Comparison of ENCODE assay signal across 1 cellular context in genomic region chr9:110370316-110370715, GRCh38.
TF ChIP-seq lines count a peak whose summit lies in the region.

No MANE protein-coding gene starts in this region.

TF ChIP-seq in HEK293, 187 proteins besides CTCF, POLR2A, EP300 and RAD21 (continued from another document and continues in another):
- TF ChIP-seq, protein P1, sequence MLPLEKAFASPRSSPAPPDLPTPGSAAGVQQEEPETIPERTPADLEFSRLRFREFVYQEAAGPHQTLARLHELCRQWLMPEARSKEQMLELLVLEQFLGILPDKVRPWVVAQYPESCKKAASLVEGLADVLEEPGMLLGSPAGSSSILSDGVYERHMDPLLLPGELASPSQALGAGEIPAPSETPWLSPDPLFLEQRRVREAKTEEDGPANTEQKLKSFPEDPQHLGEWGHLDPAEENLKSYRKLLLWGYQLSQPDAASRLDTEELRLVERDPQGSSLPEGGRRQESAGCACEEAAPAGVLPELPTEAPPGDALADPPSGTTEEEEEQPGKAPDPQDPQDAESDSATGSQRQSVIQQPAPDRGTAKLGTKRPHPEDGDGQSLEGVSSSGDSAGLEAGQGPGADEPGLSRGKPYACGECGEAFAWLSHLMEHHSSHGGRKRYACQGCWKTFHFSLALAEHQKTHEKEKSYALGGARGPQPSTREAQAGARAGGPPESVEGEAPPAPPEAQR (tag by site-specific recombination; IDR thresholded peaks at IDR 0.05), result no peak
- peak; percentile 94 for TF ChIP-seq ZNF366 (tag by site-specific recombination; conservative IDR thresholded peaks at IDR 0.05)
- TF ChIP-seq TRIM28 (IDR thresholded peaks at IDR 0.05; ENCODE audit: borderline replicate concordance, low read length), result no peak
- TF ChIP-seq, protein P2, sequence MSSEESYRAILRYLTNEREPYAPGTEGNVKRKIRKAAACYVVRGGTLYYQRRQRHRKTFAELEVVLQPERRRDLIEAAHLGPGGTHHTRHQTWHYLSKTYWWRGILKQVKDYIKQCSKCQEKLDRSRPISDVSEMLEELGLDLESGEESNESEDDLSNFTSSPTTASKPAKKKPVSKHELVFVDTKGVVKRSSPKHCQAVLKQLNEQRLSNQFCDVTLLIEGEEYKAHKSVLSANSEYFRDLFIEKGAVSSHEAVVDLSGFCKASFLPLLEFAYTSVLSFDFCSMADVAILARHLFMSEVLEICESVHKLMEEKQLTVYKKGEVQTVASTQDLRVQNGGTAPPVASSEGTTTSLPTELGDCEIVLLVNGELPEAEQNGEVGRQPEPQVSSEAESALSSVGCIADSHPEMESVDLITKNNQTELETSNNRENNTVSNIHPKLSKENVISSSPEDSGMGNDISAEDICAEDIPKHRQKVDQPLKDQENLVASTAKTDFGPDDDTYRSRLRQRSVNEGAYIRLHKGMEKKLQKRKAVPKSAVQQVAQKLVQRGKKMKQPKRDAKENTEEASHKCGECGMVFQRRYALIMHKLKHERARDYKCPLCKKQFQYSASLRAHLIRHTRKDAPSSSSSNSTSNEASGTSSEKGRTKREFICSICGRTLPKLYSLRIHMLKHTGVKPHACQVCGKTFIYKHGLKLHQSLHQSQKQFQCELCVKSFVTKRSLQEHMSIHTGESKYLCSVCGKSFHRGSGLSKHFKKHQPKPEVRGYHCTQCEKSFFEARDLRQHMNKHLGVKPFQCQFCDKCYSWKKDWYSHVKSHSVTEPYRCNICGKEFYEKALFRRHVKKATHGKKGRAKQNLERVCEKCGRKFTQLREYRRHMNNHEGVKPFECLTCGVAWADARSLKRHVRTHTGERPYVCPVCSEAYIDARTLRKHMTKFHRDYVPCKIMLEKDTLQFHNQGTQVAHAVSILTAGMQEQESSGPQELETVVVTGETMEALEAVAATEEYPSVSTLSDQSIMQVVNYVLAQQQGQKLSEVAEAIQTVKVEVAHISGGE (tag by site-specific recombination; conservative IDR thresholded peaks at IDR 0.05; ENCODE audit: low read depth), result no peak
- peak; percentile 52; the same call in 1 of the 2 replicates for TF ChIP-seq ZSCAN4 (tag by site-specific recombination; IDR thresholded peaks at IDR 0.05)
- no peak for TF ChIP-seq ZNF157 (tag by site-specific recombination; IDR thresholded peaks at IDR 0.05)
- TF ChIP-seq ZNF585B (tag by site-specific recombination; IDR thresholded peaks at IDR 0.05), result no peak
- no peak for TF ChIP-seq ZNF423 (tag by site-specific recombination; IDR thresholded peaks at IDR 0.05)
- no peak for TF ChIP-seq ZNF776 (tag by site-specific recombination; IDR thresholded peaks at IDR 0.05; ENCODE audit: borderline replicate concordance)
- peak; percentile 60; the same call in 1 of the 2 replicates for TF ChIP-seq TCF7L2 (IDR thresholded peaks at IDR 0.05; ENCODE audit: borderline replicate concordance, low read depth, low read length)
- TF ChIP-seq PRDM1 (tag by site-specific recombination; IDR thresholded peaks at IDR 0.05), result no peak
- TF ChIP-seq GLI4 (tag by site-specific recombination; IDR thresholded peaks at IDR 0.05), result no peak
- TF ChIP-seq ZNF768 (tag by site-specific recombination; IDR thresholded peaks at IDR 0.05), result no peak
- no peak for TF ChIP-seq ZNF239 (tag by site-specific recombination; IDR thresholded peaks at IDR 0.05)
- no peak for TF ChIP-seq ZFP41 (tag by site-specific recombination; IDR thresholded peaks at IDR 0.05; ENCODE audit: borderline replicate concordance)
- TF ChIP-seq ZNF114 (tag by site-specific recombination; IDR thresholded peaks at IDR 0.05), result no peak
- TF ChIP-seq KLF7 (tag by site-specific recombination; IDR thresholded peaks at IDR 0.05; ENCODE audit: borderline replicate concordance), result no peak
- TF ChIP-seq, protein P3, sequence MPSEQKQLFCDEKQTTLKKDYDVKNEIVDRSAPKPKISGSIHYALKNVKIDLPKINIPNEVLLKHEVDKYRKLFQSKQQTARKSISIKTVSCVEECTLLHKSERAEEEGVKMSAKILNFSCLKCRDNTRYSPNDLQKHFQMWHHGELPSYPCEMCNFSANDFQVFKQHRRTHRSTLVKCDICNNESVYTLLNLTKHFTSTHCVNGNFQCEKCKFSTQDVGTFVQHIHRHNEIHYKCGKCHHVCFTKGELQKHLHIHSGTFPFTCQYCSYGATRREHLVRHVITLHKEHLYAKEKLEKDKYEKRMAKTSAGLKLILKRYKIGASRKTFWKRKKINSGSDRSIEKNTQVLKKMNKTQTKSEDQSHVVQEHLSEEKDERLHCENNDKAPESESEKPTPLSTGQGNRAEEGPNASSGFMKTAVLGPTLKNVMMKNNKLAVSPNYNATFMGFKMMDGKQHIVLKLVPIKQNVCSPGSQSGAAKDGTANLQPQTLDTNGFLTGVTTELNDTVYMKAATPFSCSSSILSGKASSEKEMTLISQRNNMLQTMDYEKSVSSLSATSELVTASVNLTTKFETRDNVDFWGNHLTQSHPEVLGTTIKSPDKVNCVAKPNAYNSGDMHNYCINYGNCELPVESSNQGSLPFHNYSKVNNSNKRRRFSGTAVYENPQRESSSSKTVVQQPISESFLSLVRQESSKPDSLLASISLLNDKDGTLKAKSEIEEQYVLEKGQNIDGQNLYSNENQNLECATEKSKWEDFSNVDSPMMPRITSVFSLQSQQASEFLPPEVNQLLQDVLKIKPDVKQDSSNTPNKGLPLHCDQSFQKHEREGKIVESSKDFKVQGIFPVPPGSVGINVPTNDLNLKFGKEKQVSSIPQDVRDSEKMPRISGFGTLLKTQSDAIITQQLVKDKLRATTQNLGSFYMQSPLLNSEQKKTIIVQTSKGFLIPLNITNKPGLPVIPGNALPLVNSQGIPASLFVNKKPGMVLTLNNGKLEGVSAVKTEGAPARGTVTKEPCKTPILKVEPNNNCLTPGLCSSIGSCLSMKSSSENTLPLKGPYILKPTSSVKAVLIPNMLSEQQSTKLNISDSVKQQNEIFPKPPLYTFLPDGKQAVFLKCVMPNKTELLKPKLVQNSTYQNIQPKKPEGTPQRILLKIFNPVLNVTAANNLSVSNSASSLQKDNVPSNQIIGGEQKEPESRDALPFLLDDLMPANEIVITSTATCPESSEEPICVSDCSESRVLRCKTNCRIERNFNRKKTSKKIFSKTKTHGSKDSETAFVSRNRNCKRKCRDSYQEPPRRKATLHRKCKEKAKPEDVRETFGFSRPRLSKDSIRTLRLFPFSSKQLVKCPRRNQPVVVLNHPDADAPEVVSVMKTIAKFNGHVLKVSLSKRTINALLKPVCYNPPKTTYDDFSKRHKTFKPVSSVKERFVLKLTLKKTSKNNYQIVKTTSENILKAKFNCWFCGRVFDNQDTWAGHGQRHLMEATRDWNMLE (tag by site-specific recombination; conservative IDR thresholded peaks at IDR 0.05; ENCODE audit: low read depth), result peak; percentile 47; the same call in 1 of the 2 replicates
- TF ChIP-seq, protein P4, sequence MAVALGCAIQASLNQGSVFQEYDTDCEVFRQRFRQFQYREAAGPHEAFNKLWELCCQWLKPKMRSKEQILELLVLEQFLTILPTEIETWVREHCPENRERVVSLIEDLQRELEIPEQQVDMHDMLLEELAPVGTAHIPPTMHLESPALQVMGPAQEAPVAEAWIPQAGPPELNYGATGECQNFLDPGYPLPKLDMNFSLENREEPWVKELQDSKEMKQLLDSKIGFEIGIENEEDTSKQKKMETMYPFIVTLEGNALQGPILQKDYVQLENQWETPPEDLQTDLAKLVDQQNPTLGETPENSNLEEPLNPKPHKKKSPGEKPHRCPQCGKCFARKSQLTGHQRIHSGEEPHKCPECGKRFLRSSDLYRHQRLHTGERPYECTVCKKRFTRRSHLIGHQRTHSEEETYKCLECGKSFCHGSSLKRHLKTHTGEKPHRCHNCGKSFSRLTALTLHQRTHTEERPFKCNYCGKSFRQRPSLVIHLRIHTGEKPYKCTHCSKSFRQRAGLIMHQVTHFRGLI (tag by site-specific recombination; IDR thresholded peaks at IDR 0.05), result no peak
- no peak for TF ChIP-seq ZNF335 (tag by site-specific recombination; conservative IDR thresholded peaks at IDR 0.05)
- peak; percentile 46; the same call in 1 of the 2 replicates for TF ChIP-seq KLF16 (tag by site-specific recombination; IDR thresholded peaks at IDR 0.05)
- peak; percentile 96 for TF ChIP-seq ZNF391 (tag by site-specific recombination; IDR thresholded peaks at IDR 0.05; ENCODE audit: borderline replicate concordance, low read depth)
- TF ChIP-seq ZNF660 (tag by site-specific recombination; IDR thresholded peaks at IDR 0.05), result no peak
- no peak for TF ChIP-seq EGR2 (tag by site-specific recombination; IDR thresholded peaks at IDR 0.05; ENCODE audit: low read depth)
- no peak for TF ChIP-seq ZNF677 (tag by site-specific recombination; IDR thresholded peaks at IDR 0.05)
- peak; percentile 45; the same call in 1 of the 2 replicates for TF ChIP-seq ZBTB1 (tag by site-specific recombination; IDR thresholded peaks at IDR 0.05)
- TF ChIP-seq ZNF10 (tag by site-specific recombination; IDR thresholded peaks at IDR 0.05), result peak; percentile 20; the same call in 1 of the 2 replicates
- TF ChIP-seq ZNF404 (tag by site-specific recombination; IDR thresholded peaks at IDR 0.05), result no peak
- no peak for TF ChIP-seq ZNF266 (tag by site-specific recombination; IDR thresholded peaks at IDR 0.05; ENCODE audit: low read depth)
- peak; percentile 68; the same call in 1 of the 2 replicates for TF ChIP-seq ZNF488 (tag by site-specific recombination; IDR thresholded peaks at IDR 0.05)
- TF ChIP-seq ZNF19 (tag by site-specific recombination; IDR thresholded peaks at IDR 0.05; ENCODE audit: low read depth), result no peak
- no peak for TF ChIP-seq ZNF670 (tag by site-specific recombination; IDR thresholded peaks at IDR 0.05; ENCODE audit: low read depth)
- TF ChIP-seq ZNF521 (tag by site-specific recombination; IDR thresholded peaks at IDR 0.05), result no peak
- peak; percentile 85 for TF ChIP-seq WT1 (tag by site-specific recombination; IDR thresholded peaks at IDR 0.05)
- peak; percentile 44; the same call in 1 of the 2 replicates for TF ChIP-seq GLIS2 (tag by site-specific recombination; IDR thresholded peaks at IDR 0.05)
- no peak for TF ChIP-seq ZNF26 (tag by site-specific recombination; IDR thresholded peaks at IDR 0.05)
- TF ChIP-seq YY2 (tag by site-specific recombination; IDR thresholded peaks at IDR 0.05), result no peak
- TF ChIP-seq, protein P5, sequence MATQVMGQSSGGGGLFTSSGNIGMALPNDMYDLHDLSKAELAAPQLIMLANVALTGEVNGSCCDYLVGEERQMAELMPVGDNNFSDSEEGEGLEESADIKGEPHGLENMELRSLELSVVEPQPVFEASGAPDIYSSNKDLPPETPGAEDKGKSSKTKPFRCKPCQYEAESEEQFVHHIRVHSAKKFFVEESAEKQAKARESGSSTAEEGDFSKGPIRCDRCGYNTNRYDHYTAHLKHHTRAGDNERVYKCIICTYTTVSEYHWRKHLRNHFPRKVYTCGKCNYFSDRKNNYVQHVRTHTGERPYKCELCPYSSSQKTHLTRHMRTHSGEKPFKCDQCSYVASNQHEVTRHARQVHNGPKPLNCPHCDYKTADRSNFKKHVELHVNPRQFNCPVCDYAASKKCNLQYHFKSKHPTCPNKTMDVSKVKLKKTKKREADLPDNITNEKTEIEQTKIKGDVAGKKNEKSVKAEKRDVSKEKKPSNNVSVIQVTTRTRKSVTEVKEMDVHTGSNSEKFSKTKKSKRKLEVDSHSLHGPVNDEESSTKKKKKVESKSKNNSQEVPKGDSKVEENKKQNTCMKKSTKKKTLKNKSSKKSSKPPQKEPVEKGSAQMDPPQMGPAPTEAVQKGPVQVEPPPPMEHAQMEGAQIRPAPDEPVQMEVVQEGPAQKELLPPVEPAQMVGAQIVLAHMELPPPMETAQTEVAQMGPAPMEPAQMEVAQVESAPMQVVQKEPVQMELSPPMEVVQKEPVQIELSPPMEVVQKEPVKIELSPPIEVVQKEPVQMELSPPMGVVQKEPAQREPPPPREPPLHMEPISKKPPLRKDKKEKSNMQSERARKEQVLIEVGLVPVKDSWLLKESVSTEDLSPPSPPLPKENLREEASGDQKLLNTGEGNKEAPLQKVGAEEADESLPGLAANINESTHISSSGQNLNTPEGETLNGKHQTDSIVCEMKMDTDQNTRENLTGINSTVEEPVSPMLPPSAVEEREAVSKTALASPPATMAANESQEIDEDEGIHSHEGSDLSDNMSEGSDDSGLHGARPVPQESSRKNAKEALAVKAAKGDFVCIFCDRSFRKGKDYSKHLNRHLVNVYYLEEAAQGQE (tag by site-specific recombination; IDR thresholded peaks at IDR 0.05), result no peak
- peak; percentile 29; the same call in 1 of the 2 replicates for TF ChIP-seq ZNF2 (tag by site-specific recombination; IDR thresholded peaks at IDR 0.05)
- peak; percentile 88 for TF ChIP-seq SP7 (tag by site-specific recombination; IDR thresholded peaks at IDR 0.05)
- TF ChIP-seq ZNF610 (tag by site-specific recombination; IDR thresholded peaks at IDR 0.05; ENCODE audit: borderline replicate concordance), result no peak
- no peak for TF ChIP-seq SP3 (tag by site-specific recombination; IDR thresholded peaks at IDR 0.05)
- TF ChIP-seq ZNF704 (tag by site-specific recombination; IDR thresholded peaks at IDR 0.05), result no peak
- no peak for TF ChIP-seq REPIN1 (tag by site-specific recombination; IDR thresholded peaks at IDR 0.05; ENCODE audit: low read depth)
